In genomic region chrX:9355739-9356138, GRCh38 we compare ENCODE assay signal across 23 cellular contexts.
A peak's percentile ranks its signal among the peaks of the same experiment; 100 is the strongest.
DNase-seq lines count a peak whose midpoint lies in the region; ATAC-seq lines count a peak whose summit lies in the region.
"Had no signal": no experiment of that assay in that cellular context is flagged by ENCODE, and none has a peak within 500 bp of the region (broad histone marks: within the 10 kb centered on the region; RNA-seq: fewer than 3 reads in every experiment).

No MANE protein-coding gene starts in this region.

- ATAC-seq in activated CD4-positive, CD25-positive, alpha-beta regulatory T cell treated with anti-CD3 and anti-CD28 coated beads, Interleukin-2, amount 50 U/mL, for 24 hours, result peak; percentile 21 to 25
- peak; percentile 50 to 57 for ATAC-seq in CD4-positive, CD25-positive, alpha-beta regulatory T cell (ENCODE audit: low read depth in 2 of 2)
- ATAC-seq in central memory CD8-positive, alpha-beta T cell (replicated peaks; ENCODE audit: extremely low read depth, poor library complexity, severe bottlenecking), result peak; percentile 53
- ATAC-seq in HG03571 (IDR thresholded peaks at IDR 0.05; ENCODE audit: unreplicated experiment), result no peak
- ATAC-seq: esophagus mucosa, gastroesophageal sphincter had no signal

- H3K4me3 ChIP-seq in CD4-positive, CD25-positive, alpha-beta regulatory T cell (ENCODE audit: low read depth, low read length), result peak overlapping the region; percentile 17
- H3K4me3 ChIP-seq: gastroesophageal sphincter, suprapubic skin, uterus had no signal

- H3K27me3 ChIP-seq in CD4-positive, CD25-positive, alpha-beta regulatory T cell (ENCODE audit: control insufficient read depth, insufficient read depth, low read length), result no peaks in the 10 kb centered on the region
- H3K27me3 ChIP-seq: gastroesophageal sphincter, suprapubic skin, uterus had no signal

- H3K9me3 Mint-ChIP-seq in CD4-positive, CD25-positive, alpha-beta regulatory T cell, result peaks cover 0 to 10% (median 0%) of the 10 kb centered on the region in 7 donors
- peaks cover 14% of the 10 kb centered on the region for H3K9me3 Mint-ChIP-seq in T-helper 2 cell treated with Interferon-gamma antibody and Interleukin-4, amounts not matched to agents 5 μg/mL and 100 μg/mL, for 36 hours
- H3K9me3 Mint-ChIP-seq in central memory CD8-positive, alpha-beta T cell, result no peaks in the 10 kb centered on the region

- H3K4me1 ChIP-seq in CD4-positive, CD25-positive, alpha-beta regulatory T cell (ENCODE audit: control insufficient read depth, insufficient read depth, low read length, poor library complexity, severe bottlenecking), result peaks cover 26% of the 10 kb centered on the region
- H3K4me1 ChIP-seq: uterus had no signal

- peak overlapping the region; percentile 57 to 78 (median 72) for H3K27ac Mint-ChIP-seq in CD4-positive, CD25-positive, alpha-beta regulatory T cell
- H3K27ac Mint-ChIP-seq in T-helper 2 cell treated with Interferon-gamma antibody and Interleukin-4, amounts not matched to agents 5 μg/mL and 100 μg/mL, for 36 hours, result peak overlapping the region; percentile 93
- H3K27ac Mint-ChIP-seq in central memory CD8-positive, alpha-beta T cell (ENCODE audit: low read depth), result peak overlapping the region; percentile 98
- H3K27ac Mint-ChIP-seq: B cell, H9 had no signal

- H3K36me3 ChIP-seq in CD4-positive, CD25-positive, alpha-beta regulatory T cell (ENCODE audit: control insufficient read depth, insufficient read depth, low read length), result no peaks in the 10 kb centered on the region
- H3K36me3 ChIP-seq: gastroesophageal sphincter, suprapubic skin, uterus had no signal

- peaks cover 6% of the 10 kb centered on the region for H3K36me3 Mint-ChIP-seq in CD4-positive, CD25-positive, alpha-beta regulatory T cell
- peaks cover 18% of the 10 kb centered on the region for H3K36me3 Mint-ChIP-seq in T-helper 2 cell treated with Interferon-gamma antibody and Interleukin-4, amounts not matched to agents 5 μg/mL and 100 μg/mL, for 36 hours (ENCODE audit: low read depth)
- H3K36me3 Mint-ChIP-seq in central memory CD8-positive, alpha-beta T cell (ENCODE audit: insufficient read depth), result peaks cover 10% of the 10 kb centered on the region

- H3K4me3 Mint-ChIP-seq in CD4-positive, CD25-positive, alpha-beta regulatory T cell, result peak overlapping the region in 2 of 4 donors; percentile 26 to 32
- H3K4me3 Mint-ChIP-seq in T-helper 2 cell treated with Interferon-gamma antibody and Interleukin-4, amounts not matched to agents 5 μg/mL and 100 μg/mL, for 36 hours, result peak overlapping the region; percentile 48
- peak overlapping the region; percentile 54 for H3K4me3 Mint-ChIP-seq in central memory CD8-positive, alpha-beta T cell
- H3K4me3 Mint-ChIP-seq: B cell, H9 had no signal

- no peaks in the 10 kb centered on the region for H3K9me3 ChIP-seq in CD4-positive, CD25-positive, alpha-beta regulatory T cell (ENCODE audit: control insufficient read depth in 2 of 2, low read length in 2 of 2)
- H3K9me3 ChIP-seq: gastroesophageal sphincter, suprapubic skin, uterus had no signal

- no peak for DNase-seq in activated CD4-positive, CD25-positive, alpha-beta regulatory T cell treated with anti-CD3 and anti-CD28 coated beads, Interleukin-2, amount 50 U/mL, for 72 hours
- DNase-seq in CD4-positive, CD25-positive, alpha-beta regulatory T cell, result peak in 1 of 3 donors; percentile 84
- DNase-seq in T-helper 2 cell treated with Interferon-gamma antibody and Interleukin-4, amounts not matched to agents 5 μg/mL and 100 μg/mL, for 36 hours (ENCODE audit: low spot score), result peak; percentile 15
- DNase-seq in central memory CD8-positive, alpha-beta T cell (ENCODE audit: low spot score in 2 of 2), result no peak
- DNase-seq in DMS 273 (lab: John Stamatoyannopoulos, UW; ENCODE audit: unreplicated experiment) (no peak), NOMO-1 treated with DMSO at 0.1 percent for 48 hours (lab: John Stamatoyannopoulos, UW; ENCODE audit: unreplicated experiment) (no peak)
- DNase-seq: activated effector memory CD4-positive, alpha-beta T cell treated with Interleukin-2 at 50 U/mL for 16 hours; aorta; cerebellar nuclear complex; effector CD4-positive, alpha-beta T cell; H9; NCI-H1436 treated with DMSO at 0.1 percent for 48 hours; NCI-H526; SHP77 treated with DMSO at 0.1 percent for 48 hours; stimulated activated CD8-positive, alpha-beta memory T cell treated with anti-CD3 and anti-CD28 coated beads, Interleukin-4, amount 100 ng/mL, for 48 hours; uterus had no signal

- peaks cover 23 to 50% (median 30%) of the 10 kb centered on the region in 4 donors for H3K4me1 Mint-ChIP-seq in CD4-positive, CD25-positive, alpha-beta regulatory T cell
- peaks cover 33% of the 10 kb centered on the region for H3K4me1 Mint-ChIP-seq in T-helper 2 cell treated with Interferon-gamma antibody and Interleukin-4, amounts not matched to agents 5 μg/mL and 100 μg/mL, for 36 hours (ENCODE audit: low read depth)
- H3K4me1 Mint-ChIP-seq in central memory CD8-positive, alpha-beta T cell, result peaks cover 48% of the 10 kb centered on the region

- H3K27ac ChIP-seq in CD4-positive, CD25-positive, alpha-beta regulatory T cell (ENCODE audit: insufficient read depth, low read length, poor library complexity, severe bottlenecking), result peak overlapping the region; percentile 49
- H3K27ac ChIP-seq: gastroesophageal sphincter, suprapubic skin, uterus, VCaP had no signal

- peaks cover 4% of the 10 kb centered on the region for H3K27me3 Mint-ChIP-seq in CD4-positive, CD25-positive, alpha-beta regulatory T cell
- no peaks in the 10 kb centered on the region for H3K27me3 Mint-ChIP-seq in T-helper 2 cell treated with Interferon-gamma antibody and Interleukin-4, amounts not matched to agents 5 μg/mL and 100 μg/mL, for 36 hours (ENCODE audit: low read depth)
- H3K27me3 Mint-ChIP-seq in central memory CD8-positive, alpha-beta T cell, result no peaks in the 10 kb centered on the region
- H3K27me3 Mint-ChIP-seq: B cell had no signal
